13 cellular contexts compared by ENCODE assay signal in the genomic region with DNA sequence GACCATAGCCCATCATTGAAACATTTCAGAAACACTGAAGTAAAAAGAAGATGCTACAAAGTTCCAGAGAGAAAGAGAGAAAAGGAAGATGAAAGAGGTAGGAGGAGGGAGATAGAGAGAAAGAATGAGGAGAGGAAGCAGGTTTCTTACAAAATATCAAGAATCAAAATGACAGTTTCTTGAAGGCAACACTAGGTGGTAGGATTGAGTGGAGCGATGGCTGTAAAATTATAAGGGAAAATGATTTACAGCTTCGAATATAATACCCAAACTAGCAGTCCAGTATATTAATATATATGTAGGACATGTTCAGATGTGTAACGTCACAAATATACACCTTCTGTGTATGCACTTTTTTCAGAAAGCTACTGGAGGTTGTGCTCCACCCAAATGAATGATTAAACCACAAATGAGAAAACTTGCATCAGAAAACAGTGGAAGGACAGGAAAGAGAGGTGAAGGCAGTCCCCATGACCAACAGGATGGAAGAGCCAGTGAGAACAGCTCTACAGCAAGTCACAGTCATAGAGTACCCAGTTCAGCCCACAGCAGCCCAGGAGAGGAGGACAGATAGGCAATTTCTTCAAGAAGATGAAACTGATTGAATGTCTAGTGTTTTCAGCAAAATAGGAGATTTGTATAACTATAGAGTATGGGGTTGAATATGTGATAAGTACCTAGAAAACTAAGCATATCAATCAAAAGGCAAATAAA.
DNase-seq lines count a peak whose midpoint lies in the region; ATAC-seq and TF ChIP-seq lines count a peak whose summit lies in the region.
"Had no signal": no experiment of that assay in that cellular context is flagged by ENCODE, and none has a peak within 500 bp of the region (broad histone marks: within the 10 kb centered on the region; RNA-seq: fewer than 3 reads in every experiment).

No MANE protein-coding gene starts in this region.

- no peak overlapping the region for H2AFZ ChIP-seq in MM.1S (ENCODE audit: low read length)

- TF ChIP-seq CTCF in MM.1S (IDR thresholded peaks at IDR 0.05; ENCODE audit: low read length) = peak; percentile 26
- TF ChIP-seq CTCF in cardiac fibroblast (IDR thresholded peaks at IDR 0.05; ENCODE audit: low read depth, low read length) = no peak

- no peaks in the 10 kb centered on the region for H3K36me3 ChIP-seq in MM.1S (replicated peaks; ENCODE audit: insufficient read depth, low read length)
- H3K36me3 ChIP-seq: left lung had no signal

- H3K9me3 Mint-ChIP-seq in activated T-cell treated with anti-CD3 and anti-CD28 coated beads, Interleukin-2, amount 50 U/mL, for 4 hours = peaks cover 4% of the 10 kb centered on the region
- H3K9me3 Mint-ChIP-seq in stimulated activated naive B cell treated with anti-CD40 and anti-IgM and Interleukin-4, amounts not matched to agents 10 μg/mL and 1 μg/mL and 100 μg/mL, for 72 hours = peaks cover 14 to 25% of the 10 kb centered on the region in 2 donors
- H3K9me3 Mint-ChIP-seq: type B pancreatic cell had no signal

- H3K9me2 ChIP-seq in MM.1S (replicated peaks; ENCODE audit: insufficient read depth, low read length) = no peaks in the 10 kb centered on the region

- H3K4me2 ChIP-seq in MM.1S (ENCODE audit: low read depth, low read length) = peak overlapping the region; percentile 12; the same call in 1 of the 2 replicates

- peaks cover 2% of the 10 kb centered on the region for H3K27me3 Mint-ChIP-seq in activated T-cell treated with anti-CD3 and anti-CD28 coated beads, Interleukin-2, amount 50 U/mL, for 4 hours (ENCODE audit: low read depth)
- H3K27me3 Mint-ChIP-seq in stimulated activated naive B cell treated with anti-CD40 and anti-IgM and Interleukin-4, amounts not matched to agents 10 μg/mL and 1 μg/mL and 100 μg/mL, for 72 hours = no peaks in the 10 kb centered on the region

- peak overlapping the region; percentile 25 for H3K27ac Mint-ChIP-seq in stimulated activated naive B cell treated with anti-CD40 and anti-IgM and Interleukin-4, amounts not matched to agents 10 μg/mL and 1 μg/mL and 100 μg/mL, for 72 hours
- H3K27ac Mint-ChIP-seq: type B pancreatic cell had no signal

- H3F3A ChIP-seq in MM.1S (ENCODE audit: insufficient read depth, low read length) = peaks cover 7% of the 10 kb centered on the region

- no peak for DNase-seq in activated T-cell treated with anti-CD3 and anti-CD28 coated beads, Interleukin-2, amount 50 U/mL, for 4 hours
- DNase-seq in activated T-cell treated with anti-CD3 and anti-CD28 coated beads, Interleukin-2, amount 50 U/mL, for 1 hour = no peak
- DNase-seq in MM.1S = no peak
- peak; percentile 10 to 19 for DNase-seq in cardiac fibroblast (ENCODE audit: low read depth in 2 of 2)
- no peak for DNase-seq in stimulated activated naive B cell treated with anti-CD40 and anti-IgM and Interleukin-4, amounts not matched to agents 10 μg/mL and 1 μg/mL and 100 μg/mL, for 72 hours
- DNase-seq in activated CD4-positive, CD25-positive, alpha-beta regulatory T cell (lab: John Stamatoyannopoulos, UW) = no peak
- DNase-seq in GM19238 (ENCODE audit: insufficient read length, low spot score) = no peak
- DNase-seq: foreskin keratinocyte, left lung, NCI-H2029, Right ventricle myocardium superior had no signal

- no peaks in the 10 kb centered on the region for H3K79me2 ChIP-seq in MM.1S (ENCODE audit: low read length)

- no peaks in the 10 kb centered on the region for H3K36me3 Mint-ChIP-seq in activated T-cell treated with anti-CD3 and anti-CD28 coated beads, Interleukin-2, amount 50 U/mL, for 4 hours (ENCODE audit: insufficient read depth)
- H3K36me3 Mint-ChIP-seq in stimulated activated naive B cell treated with anti-CD40 and anti-IgM and Interleukin-4, amounts not matched to agents 10 μg/mL and 1 μg/mL and 100 μg/mL, for 72 hours = peaks cover 3 to 19% of the 10 kb centered on the region in 2 donors
- H3K36me3 Mint-ChIP-seq: type B pancreatic cell had no signal

- no peaks in the 10 kb centered on the region for H3K27me3 ChIP-seq in MM.1S (replicated peaks; ENCODE audit: insufficient read depth, low read length)
- H3K27me3 ChIP-seq: foreskin keratinocyte, left lung had no signal

- peak overlapping the region; percentile 13 for H3K4me3 Mint-ChIP-seq in activated T-cell treated with anti-CD3 and anti-CD28 coated beads, Interleukin-2, amount 50 U/mL, for 4 hours
- no peak overlapping the region for H3K4me3 Mint-ChIP-seq in stimulated activated naive B cell treated with anti-CD40 and anti-IgM and Interleukin-4, amounts not matched to agents 10 μg/mL and 1 μg/mL and 100 μg/mL, for 72 hours
- H3K4me3 Mint-ChIP-seq: type B pancreatic cell had no signal

- H3K4me3 ChIP-seq in MM.1S (ENCODE audit: low read length) (no peak overlapping the region), cardiac fibroblast (replicated peaks in 1 of 2; ENCODE audit: low read depth in 2 of 2, low read length in 2 of 2) (no peak overlapping the region)
- H3K4me3 ChIP-seq: left lung had no signal

- H3K4me1 ChIP-seq in MM.1S (ENCODE audit: low read length) = peaks cover 23% of the 10 kb centered on the region
- H3K4me1 ChIP-seq: foreskin keratinocyte, left lung had no signal

- H4K20me1 ChIP-seq in MM.1S (ENCODE audit: insufficient read depth, low read length) = no peaks in the 10 kb centered on the region

- H3K27ac ChIP-seq in MM.1S (ENCODE audit: low read length) = no peak overlapping the region; the same call in 1 of the 2 replicates
- H3K27ac ChIP-seq: foreskin keratinocyte, left lung had no signal

- H3K4me1 Mint-ChIP-seq in activated T-cell treated with anti-CD3 and anti-CD28 coated beads, Interleukin-2, amount 50 U/mL, for 4 hours (ENCODE audit: low read depth) = peaks cover 52% of the 10 kb centered on the region
- H3K4me1 Mint-ChIP-seq in stimulated activated naive B cell treated with anti-CD40 and anti-IgM and Interleukin-4, amounts not matched to agents 10 μg/mL and 1 μg/mL and 100 μg/mL, for 72 hours = peaks cover 47 to 65% of the 10 kb centered on the region in 2 donors

- H3K9me3 ChIP-seq in MM.1S (replicated peaks; ENCODE audit: insufficient read depth, low read length) = no peaks in the 10 kb centered on the region
- H3K9me3 ChIP-seq: left lung had no signal

- H3K9ac ChIP-seq in MM.1S (ENCODE audit: low read length) = no peak overlapping the region

- peak; percentile 65 to 66 for ATAC-seq in activated T-cell treated with anti-CD3 and anti-CD28 coated beads, Interleukin-2, amount 50 U/mL, for 4 hours
- ATAC-seq in stimulated activated naive B cell treated with anti-CD40 and anti-IgM and Interleukin-4, amounts not matched to agents 10 μg/mL and 1 μg/mL and 100 μg/mL, for 72 hours (replicated peaks) = peak; percentile 35 to 39
- ATAC-seq in HG03520 (IDR thresholded peaks at IDR 0.05; ENCODE audit: unreplicated experiment) = no peak
- ATAC-seq: foreskin keratinocyte, left lung had no signal

Comparison
In these comparisons a context has a peak if more than half of its experiments do, and no peak if none do; other contexts are left out.
1. DNase-seq: peak in cardiac fibroblast (2 of 2); none in activated T-cell treated with anti-CD3 and anti-CD28 coated beads, Interleukin-2, amount 50 U/mL, for 4 hours (single experiment), activated T-cell treated with anti-CD3 and anti-CD28 coated beads, Interleukin-2, amount 50 U/mL, for 1 hour (single experiment), MM.1S (single experiment), stimulated activated naive B cell treated with anti-CD40 and anti-IgM and Interleukin-4, amounts not matched to agents 10 μg/mL and 1 μg/mL and 100 μg/mL, for 72 hours (single experiment), activated CD4-positive, CD25-positive, alpha-beta regulatory T cell (0 of 4) and GM19238 (single experiment).